In genomic region chr16:2009302-2009711, GRCh38 we compare ENCODE assay signal across 8 cellular contexts. TPM values are rescaled to one million over a fixed set of nuclear protein-coding genes. Genes with fewer than 3 reads are reported as not detected.
DNase-seq lines count a peak whose midpoint lies in the region; ATAC-seq and TF ChIP-seq lines count a peak whose summit lies in the region.

No MANE protein-coding gene starts in this region.

- peaks cover 42% of the 10 kb centered on the region for H3K4me1 ChIP-seq in CD4-positive, alpha-beta memory T cell (ENCODE audit: insufficient read depth, low read length)
- peaks cover 30% of the 10 kb centered on the region for H3K4me1 ChIP-seq in mucosa of descending colon (ENCODE audit: low read depth)

- H3K9me3 ChIP-seq in CD4-positive, alpha-beta memory T cell (ENCODE audit: control insufficient read depth in 1 of 2, low read length in 2 of 2) = no peaks in the 10 kb centered on the region
- H3K9me3 ChIP-seq in KOPT-K1 (ENCODE audit: insufficient read depth, low read length, poor library complexity, severe bottlenecking) (no peaks in the 10 kb centered on the region), mucosa of descending colon (no peaks in the 10 kb centered on the region)

- DNase-seq in CD4-positive, alpha-beta memory T cell = peak in 1 of 5 donors; percentile 18
- no peak for DNase-seq in central memory CD8-positive, alpha-beta T cell (ENCODE audit: low spot score in 2 of 2)
- peak in 2 of 3 donors; percentile 70 to 75 for DNase-seq in mucosa of descending colon
- no peak for DNase-seq in EL
- DNase-seq in NCI-H446 treated with DMSO at 0.1 percent for 48 hours (lab: John Stamatoyannopoulos, UW) = no peak
- no peak for DNase-seq in OCI-M2 (lab: John Stamatoyannopoulos, UW; ENCODE audit: unreplicated experiment)

- H3K27me3 Mint-ChIP-seq in CD4-positive, alpha-beta memory T cell = no peaks in the 10 kb centered on the region
- H3K27me3 Mint-ChIP-seq in central memory CD8-positive, alpha-beta T cell = no peaks in the 10 kb centered on the region

- peak overlapping the region in 7 of 8 donors; percentile 79 to 90 (median 86) for H3K4me3 Mint-ChIP-seq in CD4-positive, alpha-beta memory T cell
- peak overlapping the region; percentile 83 for H3K4me3 Mint-ChIP-seq in central memory CD8-positive, alpha-beta T cell

- peak overlapping the region; percentile 89 for H3K27ac ChIP-seq in CD4-positive, alpha-beta memory T cell (ENCODE audit: low read depth, low read length)
- H3K27ac ChIP-seq in KOPT-K1 (ENCODE audit: low read depth, low read length, poor library complexity, severe bottlenecking) = peak overlapping the region; percentile 68

- TF ChIP-seq CTCF in mucosa of descending colon (IDR thresholded peaks at IDR 0.05) = no peak

- CTCF ChIA-PET in CD4-positive, alpha-beta memory T cell (lab: Charles Lee; ENCODE audit: partially characterized antibody) = interaction anchor here (1.7 kb wide), 1 partner anchor 130 kb away, joined by 11 read pairs; no protein-coding TSS in a partner anchor

- peak overlapping the region in 3 of 7 donors; percentile 83 to 93 (median 84) for H3K27ac Mint-ChIP-seq in CD4-positive, alpha-beta memory T cell
- H3K27ac Mint-ChIP-seq in central memory CD8-positive, alpha-beta T cell (ENCODE audit: low read depth) = no peak overlapping the region

- H3K4me1 Mint-ChIP-seq in CD4-positive, alpha-beta memory T cell = peaks cover 23 to 44% (median 34%) of the 10 kb centered on the region in 4 donors
- peaks cover 48% of the 10 kb centered on the region for H3K4me1 Mint-ChIP-seq in central memory CD8-positive, alpha-beta T cell

- peaks cover 0 to 7% of the 10 kb centered on the region in 2 donors for H3K36me3 Mint-ChIP-seq in CD4-positive, alpha-beta memory T cell
- peaks cover 7% of the 10 kb centered on the region for H3K36me3 Mint-ChIP-seq in central memory CD8-positive, alpha-beta T cell (ENCODE audit: insufficient read depth)

- no peaks in the 10 kb centered on the region for H3K9me3 Mint-ChIP-seq in CD4-positive, alpha-beta memory T cell
- H3K9me3 Mint-ChIP-seq in central memory CD8-positive, alpha-beta T cell = no peaks in the 10 kb centered on the region

- peak overlapping the region; percentile 61 to 72 for H3K4me3 ChIP-seq in CD4-positive, alpha-beta memory T cell (ENCODE audit: low read length in 2 of 2)
- peak overlapping the region; percentile 95 for H3K4me3 ChIP-seq in mucosa of descending colon

- POLR2A ChIA-PET in CD4-positive, alpha-beta memory T cell (lab: Charles Lee; ENCODE audit: partially characterized antibody) = interaction anchor here (0.6 to 3.0 kb wide), 12 partner anchors 18 to 465 kb away, joined by 3 to 29 read pairs (median 4); partner anchors contain the start of genes MSRB1, PKD1, RPS2 and SYNGR3

- H3K36me3 ChIP-seq in CD4-positive, alpha-beta memory T cell (ENCODE audit: insufficient read depth, low read length) = no peaks in the 10 kb centered on the region
- peaks cover 25% of the 10 kb centered on the region; the same call in 1 of the 2 replicates for H3K36me3 ChIP-seq in KOPT-K1 (ENCODE audit: insufficient read depth, low read length)
- H3K36me3 ChIP-seq in mucosa of descending colon (ENCODE audit: low read depth) = no peaks in the 10 kb centered on the region

- ATAC-seq in GM21526 (IDR thresholded peaks at IDR 0.05; ENCODE audit: low FRiP score, unreplicated experiment) (peak; percentile 18), mucosa of descending colon (peak; percentile 22)
- peak; percentile 55 for ATAC-seq in central memory CD8-positive, alpha-beta T cell (replicated peaks; ENCODE audit: extremely low read depth, poor library complexity, severe bottlenecking)

- no peaks in the 10 kb centered on the region for H3K27me3 ChIP-seq in CD4-positive, alpha-beta memory T cell (ENCODE audit: insufficient read depth, low read length)

- intact Hi-C loops in CD4-positive, alpha-beta memory T cell (cut with micrococcal nuclease) = loop anchor here (1.0 to 5.0 kb wide), 2 partner anchors 17 to 38 kb away; partner anchors contain the start of genes NTHL1 and TSC2
- intact Hi-C loops in mucosa of descending colon (cut with DNase I, micrococcal nuclease) = no loop called here

RNA-seq across cellular contexts. Expression of gene ZNF598, which starts 0.3 kb away (rescaled TPM):
- 10 to 100 TPM; 48.5 to 49.8 TPM for total RNA-seq in CD4-positive, alpha-beta memory T cell
- 10 to 100 TPM in 1 of 2 donors, 1 to 10 TPM in 1; 3.1 to 10.0 TPM for polyA plus RNA-seq in CD4-positive, alpha-beta memory T cell
- total RNA-seq in mucosa of descending colon = 10 to 100 TPM; 41.9 to 45.4 (median 42.4) TPM

RNA-seq across cellular contexts. Expression of gene NPW, which starts 10.3 kb away (rescaled TPM):
- not detected for total RNA-seq in CD4-positive, alpha-beta memory T cell
- not detected for polyA plus RNA-seq in CD4-positive, alpha-beta memory T cell
- total RNA-seq in mucosa of descending colon = 1 to 10 TPM in 1 of 3 donors, under 1 TPM in 2; 0.32 to 2.1 (median 0.60) TPM

RNA-seq across cellular contexts. Expression of gene NHERF2, which starts 17.4 kb away (rescaled TPM):
- total RNA-seq in CD4-positive, alpha-beta memory T cell = 1 to 10 TPM; 1.7 to 2.1 TPM
- under 1 TPM; 0.16 to 0.40 TPM for polyA plus RNA-seq in CD4-positive, alpha-beta memory T cell
- 10 to 100 TPM; 54.5 to 65.4 (median 60.0) TPM for total RNA-seq in mucosa of descending colon

RNA-seq across cellular contexts. Expression of gene SYNGR3, which starts 19.5 kb away (rescaled TPM):
- total RNA-seq in CD4-positive, alpha-beta memory T cell = 1 to 10 TPM; 1.6 TPM
- 1 to 10 TPM in 1 of 2 donors, under 1 TPM in 1; 0.50 to 2.2 TPM for polyA plus RNA-seq in CD4-positive, alpha-beta memory T cell
- 1 to 10 TPM; 1.3 to 7.9 (median 1.5) TPM for total RNA-seq in mucosa of descending colon

RNA-seq across cellular contexts. Expression of gene GFER, which starts 25.3 kb away (rescaled TPM):
- total RNA-seq in CD4-positive, alpha-beta memory T cell = 10 to 100 TPM; 19.6 to 22.6 TPM
- polyA plus RNA-seq in CD4-positive, alpha-beta memory T cell = 10 to 100 TPM; 32.2 to 35.7 TPM
- total RNA-seq in mucosa of descending colon = 10 to 100 TPM; 42.1 to 75.5 (median 68.8) TPM

Comparison
In these comparisons a context has a peak if more than half of its experiments do, and no peak if none do; other contexts are left out.
1. DNase-seq: peak in mucosa of descending colon (2 of 3); none in central memory CD8-positive, alpha-beta T cell (0 of 2), EL (single experiment), NCI-H446 treated with DMSO at 0.1 percent for 48 hours (single experiment) and OCI-M2 (single experiment).
2. RNA of gene NHERF2, which starts 17.4 kb away (total RNA-seq): 54.5 to 65.4 TPM in mucosa of descending colon; 1.7 to 2.1 TPM in CD4-positive, alpha-beta memory T cell; every median in the first group is over 10 times any median in the second.
3. Peak in every context shown above with its lines, with median percentiles within 50 percentile points of each other: ATAC-seq.